Comparison of ENCODE assay signal across 4 cellular contexts in genomic region chr2:130230376-130230775, GRCh38. TPM values are rescaled to one million over a fixed set of nuclear protein-coding genes. Genes with fewer than 3 reads are reported as not detected.
"Had no signal": no experiment of that assay in that cellular context is flagged by ENCODE, and none has a peak within 500 bp of the region (broad histone marks: within the 10 kb centered on the region; RNA-seq: fewer than 3 reads in every experiment).

No MANE protein-coding gene starts in this region.

RNA-seq across cellular contexts. Expression of gene TUBA3E, which starts 32.1 kb away (rescaled TPM):
- total RNA-seq: GM23248, H1, H7, HFFc6 had no signal
- polyA plus RNA-seq: GM23248, H1 had no signal
